22 cellular contexts compared by ENCODE assay signal in genomic region chr1:43570307-43570706, GRCh38.
"Had no signal": no experiment of that assay in that cellular context is flagged by ENCODE, and none has a peak within 500 bp of the region (broad histone marks: within the 10 kb centered on the region; RNA-seq: fewer than 3 reads in every experiment).

No MANE protein-coding gene starts in this region.

- DNase-seq: islet precursor cell; left ventricle myocardium inferior; mesendoderm; naive B cell; natural killer cell; ovary; right cardiac atrium; stimulated activated CD4-positive, alpha-beta T cell treated with anti-CD3 and anti-CD28 coated beads, Interleukin-12 subunit alpha, Interleukin-12 subunit beta, amount 100 ng/mL, for 4 hours; stimulated activated CD4-positive, alpha-beta T cell treated with anti-CD3 and anti-CD28 coated beads, Interleukin-15, amount 100 ng/mL, for 24 hours; stimulated activated CD4-positive, alpha-beta T cell treated with anti-CD3 and anti-CD28 coated beads, Interleukin-2, amount 100 ng/mL, for 24 hours; stimulated activated CD4-positive, alpha-beta T cell treated with anti-CD3 and anti-CD28 coated beads, Interleukin-4, amount 100 ng/mL, for 24 hours; stimulated activated naive CD4-positive, alpha-beta T cell treated with Interleukin-2 at 50 U/mL for 16 hours; stimulated activated naive CD8-positive, alpha-beta T cell treated with anti-CD3 and anti-CD28 coated beads, Interleukin-15, amount 100 ng/mL, for 72 hours; upper lobe of left lung; uterus had no signal

- H3K4me3 ChIP-seq: hepatocyte, left ventricle myocardium inferior, lung, ovary, skin epidermis, tibial nerve, upper lobe of left lung, uterus had no signal

- H3K4me3 Mint-ChIP-seq: mesothelial cell of epicardium; natural killer cell; stimulated activated memory B cell treated with anti-CD40 and anti-IgM and Interleukin-4, amounts not matched to agents 10 μg/mL and 1 μg/mL and 100 μg/mL, for 72 hours; stimulated activated naive CD8-positive, alpha-beta T cell treated with anti-CD3 and anti-CD28 coated beads, Interleukin-15, amount 100 ng/mL, for 72 hours had no signal

- H3K36me3 ChIP-seq: left ventricle myocardium inferior, ovary, uterus had no signal

- H3K27ac ChIP-seq: hepatocyte, left ventricle myocardium inferior, tibial nerve, upper lobe of left lung, uterus had no signal

- ATAC-seq: natural killer cell; right cardiac atrium; stimulated activated memory B cell treated with anti-CD40 and anti-IgM and Interleukin-4, amounts not matched to agents 10 μg/mL and 1 μg/mL and 100 μg/mL, for 72 hours; stimulated activated naive CD8-positive, alpha-beta T cell treated with anti-CD3 and anti-CD28 coated beads, Interleukin-15, amount 100 ng/mL, for 72 hours had no signal

- H3K9me3 Mint-ChIP-seq: mesothelial cell of epicardium; naive B cell; natural killer cell; stimulated activated memory B cell treated with anti-CD40 and anti-IgM and Interleukin-4, amounts not matched to agents 10 μg/mL and 1 μg/mL and 100 μg/mL, for 72 hours; stimulated activated naive CD8-positive, alpha-beta T cell treated with anti-CD3 and anti-CD28 coated beads, Interleukin-15, amount 100 ng/mL, for 72 hours had no signal

- H3K9me3 ChIP-seq: left ventricle myocardium inferior, ovary, tibial nerve, upper lobe of left lung, uterus had no signal

- H3K36me3 Mint-ChIP-seq: naive B cell; natural killer cell; stimulated activated memory B cell treated with anti-CD40 and anti-IgM and Interleukin-4, amounts not matched to agents 10 μg/mL and 1 μg/mL and 100 μg/mL, for 72 hours had no signal

- H3K27me3 Mint-ChIP-seq: progenitor cell of endocrine pancreas had no signal

- H3K27ac Mint-ChIP-seq: mesothelial cell of epicardium; naive B cell; natural killer cell; stimulated activated memory B cell treated with anti-CD40 and anti-IgM and Interleukin-4, amounts not matched to agents 10 μg/mL and 1 μg/mL and 100 μg/mL, for 72 hours; stimulated activated naive CD8-positive, alpha-beta T cell treated with anti-CD3 and anti-CD28 coated beads, Interleukin-15, amount 100 ng/mL, for 72 hours had no signal

- H3K27me3 ChIP-seq: hepatocyte, ovary, tibial nerve, uterus had no signal

- H2AFZ ChIP-seq: hepatocyte had no signal

- H3K4me2 ChIP-seq: hepatocyte had no signal
